Comparison of ENCODE assay signal across 1 cellular context in the genomic region with DNA sequence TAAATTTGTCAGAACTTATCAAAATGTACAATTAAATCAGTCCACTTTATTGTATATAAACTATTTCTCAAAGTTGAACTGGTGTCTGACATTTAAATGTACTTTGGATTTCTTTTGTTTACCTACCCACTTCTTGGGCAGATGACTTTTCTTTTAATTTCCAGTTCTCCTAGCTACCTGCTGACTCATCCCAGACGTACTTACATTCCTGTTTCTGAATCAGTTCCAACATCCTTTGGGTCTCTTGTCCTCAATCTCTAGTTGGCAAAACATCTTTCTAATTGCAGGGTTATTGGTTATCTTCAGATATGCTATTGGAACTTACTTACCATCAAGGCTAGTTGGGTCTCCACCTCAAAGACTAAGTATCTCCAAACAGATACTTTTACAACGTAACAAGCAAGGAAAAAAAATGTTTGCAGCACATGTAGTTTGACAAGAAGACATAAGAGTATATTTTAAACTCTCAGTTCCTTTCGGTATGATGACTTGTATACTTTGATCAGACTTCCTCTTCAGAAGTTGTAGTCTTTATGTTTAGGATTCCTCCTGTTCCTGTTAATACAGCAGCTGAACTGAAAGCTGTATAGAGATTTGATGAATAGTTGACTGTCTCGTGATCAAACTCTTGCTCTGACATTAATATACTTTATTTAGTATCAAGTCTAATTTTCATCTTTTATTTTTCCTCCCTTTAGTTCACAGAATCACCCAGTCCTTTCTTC.
TF ChIP-seq lines count a peak whose summit lies in the region.

No MANE protein-coding gene starts in this region.

TF ChIP-seq in HepG2, 621 proteins besides CTCF, POLR2A, EP300 and RAD21 (continues in another document):
- TF ChIP-seq SPEN (CRISPR knock-in tag; IDR thresholded peaks at IDR 0.05; ENCODE audit: low read depth) (no peak), ZMYM4 (CRISPR knock-in tag; IDR thresholded peaks at IDR 0.05) (no peak), ZNF260 (CRISPR knock-in tag; IDR thresholded peaks at IDR 0.05; ENCODE audit: borderline replicate concordance, low read depth) (no peak), DR1 (CRISPR knock-in tag; IDR thresholded peaks at IDR 0.05) (no peak), ZNF644 (CRISPR knock-in tag; IDR thresholded peaks at IDR 0.05; ENCODE audit: low read depth) (no peak), ZNF781 (CRISPR knock-in tag; IDR thresholded peaks at IDR 0.05; ENCODE audit: borderline replicate concordance, not compliant biosample characterization) (no peak), ZBTB33 (CRISPR knock-in tag; IDR thresholded peaks at IDR 0.05) (no peak), BRF2 (CRISPR knock-in tag; IDR thresholded peaks at IDR 0.05) (no peak), ZBTB21 (CRISPR knock-in tag; IDR thresholded peaks at IDR 0.05) (no peak), ZNF556 (CRISPR knock-in tag; IDR thresholded peaks at IDR 0.05; ENCODE audit: borderline replicate concordance) (no peak), GATAD2A (CRISPR knock-in tag; IDR thresholded peaks at IDR 0.05) (0 out of 2 replicates have a peak, but pooled peaks have one; percentile 24), TEAD3 (CRISPR knock-in tag; optimal IDR thresholded peaks at IDR 0.05; ENCODE audit: borderline replicate concordance) (peak; percentile 38), FOSL2 (CRISPR knock-in tag; IDR thresholded peaks at IDR 0.05) (peak; percentile 53), NR2F1 (CRISPR knock-in tag; IDR thresholded peaks at IDR 0.05) (no peak), NCOA1 (CRISPR knock-in tag; IDR thresholded peaks at IDR 0.05) (no peak), NFE2L2 (IDR thresholded peaks at IDR 0.05; ENCODE audit: low read length) (peak; percentile 52; the same call in 1 of the 2 replicates), TCF7L2 (IDR thresholded peaks at IDR 0.05; ENCODE audit: low read depth, low read length) (no peak), MYPOP (CRISPR knock-in tag; IDR thresholded peaks at IDR 0.05) (no peak), AFF4 (CRISPR knock-in tag; IDR thresholded peaks at IDR 0.05) (no peak), SRSF9 (IDR thresholded peaks at IDR 0.05; ENCODE audit: borderline replicate concordance, insufficient read depth, low read depth, low read length, poor library complexity, severe bottlenecking) (no peak), REXO4 (CRISPR knock-in tag; IDR thresholded peaks at IDR 0.05; ENCODE audit: borderline replicate concordance) (no peak), STAT6 (CRISPR knock-in tag; IDR thresholded peaks at IDR 0.05; ENCODE audit: borderline replicate concordance) (no peak)
- TF ChIP-seq, protein P1, sequence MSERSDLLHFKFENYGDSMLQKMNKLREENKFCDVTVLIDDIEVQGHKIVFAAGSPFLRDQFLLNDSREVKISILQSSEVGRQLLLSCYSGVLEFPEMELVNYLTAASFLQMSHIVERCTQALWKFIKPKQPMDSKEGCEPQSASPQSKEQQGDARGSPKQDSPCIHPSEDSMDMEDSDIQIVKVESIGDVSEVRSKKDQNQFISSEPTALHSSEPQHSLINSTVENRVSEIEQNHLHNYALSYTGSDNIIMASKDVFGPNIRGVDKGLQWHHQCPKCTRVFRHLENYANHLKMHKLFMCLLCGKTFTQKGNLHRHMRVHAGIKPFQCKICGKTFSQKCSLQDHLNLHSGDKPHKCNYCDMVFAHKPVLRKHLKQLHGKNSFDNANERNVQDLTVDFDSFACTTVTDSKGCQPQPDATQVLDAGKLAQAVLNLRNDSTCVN (CRISPR knock-in tag; IDR thresholded peaks at IDR 0.05; ENCODE audit: borderline replicate concordance) = no peak
- TF ChIP-seq, protein P2, sequence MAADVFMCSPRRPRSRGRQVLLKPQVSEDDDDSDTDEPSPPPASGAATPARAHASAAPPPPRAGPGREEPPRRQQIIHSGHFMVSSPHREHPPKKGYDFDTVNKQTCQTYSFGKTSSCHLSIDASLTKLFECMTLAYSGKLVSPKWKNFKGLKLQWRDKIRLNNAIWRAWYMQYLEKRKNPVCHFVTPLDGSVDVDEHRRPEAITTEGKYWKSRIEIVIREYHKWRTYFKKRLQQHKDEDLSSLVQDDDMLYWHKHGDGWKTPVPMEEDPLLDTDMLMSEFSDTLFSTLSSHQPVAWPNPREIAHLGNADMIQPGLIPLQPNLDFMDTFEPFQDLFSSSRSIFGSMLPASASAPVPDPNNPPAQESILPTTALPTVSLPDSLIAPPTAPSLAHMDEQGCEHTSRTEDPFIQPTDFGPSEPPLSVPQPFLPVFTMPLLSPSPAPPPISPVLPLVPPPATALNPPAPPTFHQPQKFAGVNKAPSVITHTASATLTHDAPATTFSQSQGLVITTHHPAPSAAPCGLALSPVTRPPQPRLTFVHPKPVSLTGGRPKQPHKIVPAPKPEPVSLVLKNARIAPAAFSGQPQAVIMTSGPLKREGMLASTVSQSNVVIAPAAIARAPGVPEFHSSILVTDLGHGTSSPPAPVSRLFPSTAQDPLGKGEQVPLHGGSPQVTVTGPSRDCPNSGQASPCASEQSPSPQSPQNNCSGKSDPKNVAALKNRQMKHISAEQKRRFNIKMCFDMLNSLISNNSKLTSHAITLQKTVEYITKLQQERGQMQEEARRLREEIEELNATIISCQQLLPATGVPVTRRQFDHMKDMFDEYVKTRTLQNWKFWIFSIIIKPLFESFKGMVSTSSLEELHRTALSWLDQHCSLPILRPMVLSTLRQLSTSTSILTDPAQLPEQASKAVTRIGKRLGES (CRISPR knock-in tag; IDR thresholded peaks at IDR 0.05; ENCODE audit: borderline replicate concordance) = no peak
- TF ChIP-seq, protein P3, sequence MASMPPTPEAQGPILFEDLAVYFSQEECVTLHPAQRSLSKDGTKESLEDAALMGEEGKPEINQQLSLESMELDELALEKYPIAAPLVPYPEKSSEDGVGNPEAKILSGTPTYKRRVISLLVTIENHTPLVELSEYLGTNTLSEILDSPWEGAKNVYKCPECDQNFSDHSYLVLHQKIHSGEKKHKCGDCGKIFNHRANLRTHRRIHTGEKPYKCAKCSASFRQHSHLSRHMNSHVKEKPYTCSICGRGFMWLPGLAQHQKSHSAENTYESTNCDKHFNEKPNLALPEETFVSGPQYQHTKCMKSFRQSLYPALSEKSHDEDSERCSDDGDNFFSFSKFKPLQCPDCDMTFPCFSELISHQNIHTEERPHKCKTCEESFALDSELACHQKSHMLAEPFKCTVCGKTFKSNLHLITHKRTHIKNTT (CRISPR knock-in tag; IDR thresholded peaks at IDR 0.05) = no peak
- TF ChIP-seq, protein P4, sequence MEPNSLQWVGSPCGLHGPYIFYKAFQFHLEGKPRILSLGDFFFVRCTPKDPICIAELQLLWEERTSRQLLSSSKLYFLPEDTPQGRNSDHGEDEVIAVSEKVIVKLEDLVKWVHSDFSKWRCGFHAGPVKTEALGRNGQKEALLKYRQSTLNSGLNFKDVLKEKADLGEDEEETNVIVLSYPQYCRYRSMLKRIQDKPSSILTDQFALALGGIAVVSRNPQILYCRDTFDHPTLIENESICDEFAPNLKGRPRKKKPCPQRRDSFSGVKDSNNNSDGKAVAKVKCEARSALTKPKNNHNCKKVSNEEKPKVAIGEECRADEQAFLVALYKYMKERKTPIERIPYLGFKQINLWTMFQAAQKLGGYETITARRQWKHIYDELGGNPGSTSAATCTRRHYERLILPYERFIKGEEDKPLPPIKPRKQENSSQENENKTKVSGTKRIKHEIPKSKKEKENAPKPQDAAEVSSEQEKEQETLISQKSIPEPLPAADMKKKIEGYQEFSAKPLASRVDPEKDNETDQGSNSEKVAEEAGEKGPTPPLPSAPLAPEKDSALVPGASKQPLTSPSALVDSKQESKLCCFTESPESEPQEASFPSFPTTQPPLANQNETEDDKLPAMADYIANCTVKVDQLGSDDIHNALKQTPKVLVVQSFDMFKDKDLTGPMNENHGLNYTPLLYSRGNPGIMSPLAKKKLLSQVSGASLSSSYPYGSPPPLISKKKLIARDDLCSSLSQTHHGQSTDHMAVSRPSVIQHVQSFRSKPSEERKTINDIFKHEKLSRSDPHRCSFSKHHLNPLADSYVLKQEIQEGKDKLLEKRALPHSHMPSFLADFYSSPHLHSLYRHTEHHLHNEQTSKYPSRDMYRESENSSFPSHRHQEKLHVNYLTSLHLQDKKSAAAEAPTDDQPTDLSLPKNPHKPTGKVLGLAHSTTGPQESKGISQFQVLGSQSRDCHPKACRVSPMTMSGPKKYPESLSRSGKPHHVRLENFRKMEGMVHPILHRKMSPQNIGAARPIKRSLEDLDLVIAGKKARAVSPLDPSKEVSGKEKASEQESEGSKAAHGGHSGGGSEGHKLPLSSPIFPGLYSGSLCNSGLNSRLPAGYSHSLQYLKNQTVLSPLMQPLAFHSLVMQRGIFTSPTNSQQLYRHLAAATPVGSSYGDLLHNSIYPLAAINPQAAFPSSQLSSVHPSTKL (CRISPR knock-in tag; IDR thresholded peaks at IDR 0.05) = peak; percentile 35; the same call in 1 of the 2 replicates
